1 cellular context compared by ENCODE assay signal in the genomic region with DNA sequence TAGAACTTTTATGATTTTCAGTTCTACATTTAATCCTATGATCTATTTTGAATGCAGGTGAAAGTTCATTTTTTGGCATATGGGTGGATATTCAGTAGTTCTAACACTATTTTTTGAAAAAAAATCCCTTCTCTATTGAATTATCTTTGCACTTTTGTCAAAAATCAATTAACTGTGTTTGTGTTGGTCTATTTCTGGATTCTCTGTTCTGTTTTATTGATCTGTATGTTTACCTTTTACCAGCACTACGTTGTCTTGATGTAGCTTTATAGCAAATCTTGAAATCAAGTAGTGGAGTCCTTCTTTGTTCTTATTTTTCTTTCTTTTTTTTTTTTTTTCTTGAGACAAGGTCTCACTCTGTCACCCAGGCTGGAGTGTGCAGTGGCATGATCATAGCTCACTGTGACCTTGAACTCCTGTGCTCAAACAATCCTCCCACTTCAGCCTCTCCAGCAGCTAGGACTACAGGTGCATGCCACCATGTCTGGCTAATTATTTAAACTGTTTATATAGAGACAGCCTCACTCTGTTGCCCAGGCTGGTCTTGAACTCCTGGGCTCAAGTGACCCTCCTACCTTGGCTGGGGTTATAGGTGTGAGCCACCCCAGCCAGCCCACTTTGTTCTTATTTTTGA.
TF ChIP-seq lines count a peak whose summit lies in the region.

No MANE protein-coding gene starts in this region.

TF ChIP-seq in HepG2, 621 proteins besides CTCF, POLR2A, EP300 and RAD21 (continues in another document):
- TF ChIP-seq HDAC1 (CRISPR knock-in tag; IDR thresholded peaks at IDR 0.05): peak; percentile 81
- peak; percentile 94 for TF ChIP-seq ZMYM2 (CRISPR knock-in tag; IDR thresholded peaks at IDR 0.05)
- TF ChIP-seq MIXL1 (CRISPR knock-in tag; IDR thresholded peaks at IDR 0.05): peak; percentile 79
- TF ChIP-seq GATAD2A (CRISPR knock-in tag; IDR thresholded peaks at IDR 0.05): peak; percentile 63; the same call in 1 of the 2 replicates
- TF ChIP-seq, protein P1, sequence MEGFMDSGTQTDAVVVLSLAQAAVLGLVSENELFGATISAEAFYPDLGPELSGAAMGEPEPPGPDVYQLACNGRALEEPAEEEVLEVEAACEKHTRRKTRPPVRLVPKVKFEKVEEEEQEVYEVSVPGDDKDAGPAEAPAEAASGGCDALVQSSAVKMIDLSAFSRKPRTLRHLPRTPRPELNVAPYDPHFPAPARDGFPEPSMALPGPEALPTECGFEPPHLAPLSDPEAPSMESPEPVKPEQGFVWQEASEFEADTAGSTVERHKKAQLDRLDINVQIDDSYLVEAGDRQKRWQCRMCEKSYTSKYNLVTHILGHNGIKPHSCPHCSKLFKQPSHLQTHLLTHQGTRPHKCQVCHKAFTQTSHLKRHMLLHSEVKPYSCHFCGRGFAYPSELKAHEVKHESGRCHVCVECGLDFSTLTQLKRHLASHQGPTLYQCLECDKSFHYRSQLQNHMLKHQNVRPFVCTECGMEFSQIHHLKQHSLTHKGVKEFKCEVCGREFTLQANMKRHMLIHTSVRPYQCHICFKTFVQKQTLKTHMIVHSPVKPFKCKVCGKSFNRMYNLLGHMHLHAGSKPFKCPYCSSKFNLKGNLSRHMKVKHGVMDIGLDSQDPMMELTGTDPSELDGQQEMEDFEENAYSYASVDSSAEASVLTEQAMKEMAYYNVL (CRISPR knock-in tag; IDR thresholded peaks at IDR 0.05; ENCODE audit: borderline replicate concordance): no peak
- peak; percentile 86 for TF ChIP-seq PPARG (CRISPR knock-in tag; conservative IDR thresholded peaks at IDR 0.05)
- no peak for TF ChIP-seq KMT2B (CRISPR knock-in tag; IDR thresholded peaks at IDR 0.05)
- peak; percentile 54 for TF ChIP-seq SAP130 (CRISPR knock-in tag; IDR thresholded peaks at IDR 0.05; ENCODE audit: low read depth)
- no peak for TF ChIP-seq ZFP36L1 (CRISPR knock-in tag; IDR thresholded peaks at IDR 0.05)
- peak; percentile 17; the same call in 1 of the 2 replicates for TF ChIP-seq THAP11 (CRISPR knock-in tag; IDR thresholded peaks at IDR 0.05)
- peak; percentile 38; the same call in 1 of the 2 replicates for TF ChIP-seq DPF2 (CRISPR knock-in tag; IDR thresholded peaks at IDR 0.05; ENCODE audit: borderline replicate concordance, low read depth)
- peak; percentile 99 for TF ChIP-seq ZNF460 (CRISPR knock-in tag; IDR thresholded peaks at IDR 0.05; ENCODE audit: borderline replicate concordance)
- TF ChIP-seq, protein P2, sequence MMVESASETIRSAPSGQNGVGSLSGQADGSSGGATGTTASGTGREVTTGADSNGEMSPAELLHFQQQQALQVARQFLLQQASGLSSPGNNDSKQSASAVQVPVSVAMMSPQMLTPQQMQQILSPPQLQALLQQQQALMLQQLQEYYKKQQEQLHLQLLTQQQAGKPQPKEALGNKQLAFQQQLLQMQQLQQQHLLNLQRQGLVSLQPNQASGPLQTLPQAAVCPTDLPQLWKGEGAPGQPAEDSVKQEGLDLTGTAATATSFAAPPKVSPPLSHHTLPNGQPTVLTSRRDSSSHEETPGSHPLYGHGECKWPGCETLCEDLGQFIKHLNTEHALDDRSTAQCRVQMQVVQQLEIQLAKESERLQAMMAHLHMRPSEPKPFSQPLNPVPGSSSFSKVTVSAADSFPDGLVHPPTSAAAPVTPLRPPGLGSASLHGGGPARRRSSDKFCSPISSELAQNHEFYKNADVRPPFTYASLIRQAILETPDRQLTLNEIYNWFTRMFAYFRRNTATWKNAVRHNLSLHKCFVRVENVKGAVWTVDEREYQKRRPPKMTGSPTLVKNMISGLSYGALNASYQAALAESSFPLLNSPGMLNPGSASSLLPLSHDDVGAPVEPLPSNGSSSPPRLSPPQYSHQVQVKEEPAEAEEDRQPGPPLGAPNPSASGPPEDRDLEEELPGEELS (CRISPR knock-in tag; IDR thresholded peaks at IDR 0.05): peak; percentile 41; the same call in 1 of the 2 replicates
- TF ChIP-seq TBL1XR1 (IDR thresholded peaks at IDR 0.05; ENCODE audit: borderline replicate concordance, low read length, partially characterized antibody): peak; percentile 26
- TF ChIP-seq, protein P3, sequence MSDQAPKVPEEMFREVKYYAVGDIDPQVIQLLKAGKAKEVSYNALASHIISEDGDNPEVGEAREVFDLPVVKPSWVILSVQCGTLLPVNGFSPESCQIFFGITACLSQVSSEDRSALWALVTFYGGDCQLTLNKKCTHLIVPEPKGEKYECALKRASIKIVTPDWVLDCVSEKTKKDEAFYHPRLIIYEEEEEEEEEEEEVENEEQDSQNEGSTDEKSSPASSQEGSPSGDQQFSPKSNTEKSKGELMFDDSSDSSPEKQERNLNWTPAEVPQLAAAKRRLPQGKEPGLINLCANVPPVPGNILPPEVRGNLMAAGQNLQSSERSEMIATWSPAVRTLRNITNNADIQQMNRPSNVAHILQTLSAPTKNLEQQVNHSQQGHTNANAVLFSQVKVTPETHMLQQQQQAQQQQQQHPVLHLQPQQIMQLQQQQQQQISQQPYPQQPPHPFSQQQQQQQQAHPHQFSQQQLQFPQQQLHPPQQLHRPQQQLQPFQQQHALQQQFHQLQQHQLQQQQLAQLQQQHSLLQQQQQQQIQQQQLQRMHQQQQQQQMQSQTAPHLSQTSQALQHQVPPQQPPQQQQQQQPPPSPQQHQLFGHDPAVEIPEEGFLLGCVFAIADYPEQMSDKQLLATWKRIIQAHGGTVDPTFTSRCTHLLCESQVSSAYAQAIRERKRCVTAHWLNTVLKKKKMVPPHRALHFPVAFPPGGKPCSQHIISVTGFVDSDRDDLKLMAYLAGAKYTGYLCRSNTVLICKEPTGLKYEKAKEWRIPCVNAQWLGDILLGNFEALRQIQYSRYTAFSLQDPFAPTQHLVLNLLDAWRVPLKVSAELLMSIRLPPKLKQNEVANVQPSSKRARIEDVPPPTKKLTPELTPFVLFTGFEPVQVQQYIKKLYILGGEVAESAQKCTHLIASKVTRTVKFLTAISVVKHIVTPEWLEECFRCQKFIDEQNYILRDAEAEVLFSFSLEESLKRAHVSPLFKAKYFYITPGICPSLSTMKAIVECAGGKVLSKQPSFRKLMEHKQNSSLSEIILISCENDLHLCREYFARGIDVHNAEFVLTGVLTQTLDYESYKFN (CRISPR knock-in tag; conservative IDR thresholded peaks at IDR 0.05): peak; percentile 81
- TF ChIP-seq TARDBP (CRISPR knock-in tag; IDR thresholded peaks at IDR 0.05): peak; percentile 33; the same call in 1 of the 2 replicates
- TF ChIP-seq MEF2D (CRISPR knock-in tag; IDR thresholded peaks at IDR 0.05): peak; percentile 99
- no peak for TF ChIP-seq CREM (IDR thresholded peaks at IDR 0.05)
- TF ChIP-seq CREM (CRISPR knock-in tag; IDR thresholded peaks at IDR 0.05): no peak
- peak; percentile 86 for TF ChIP-seq ONECUT2 (CRISPR knock-in tag; IDR thresholded peaks at IDR 0.05)
- TF ChIP-seq RARA (CRISPR knock-in tag; IDR thresholded peaks at IDR 0.05): peak; percentile 88
- TF ChIP-seq, protein P4, sequence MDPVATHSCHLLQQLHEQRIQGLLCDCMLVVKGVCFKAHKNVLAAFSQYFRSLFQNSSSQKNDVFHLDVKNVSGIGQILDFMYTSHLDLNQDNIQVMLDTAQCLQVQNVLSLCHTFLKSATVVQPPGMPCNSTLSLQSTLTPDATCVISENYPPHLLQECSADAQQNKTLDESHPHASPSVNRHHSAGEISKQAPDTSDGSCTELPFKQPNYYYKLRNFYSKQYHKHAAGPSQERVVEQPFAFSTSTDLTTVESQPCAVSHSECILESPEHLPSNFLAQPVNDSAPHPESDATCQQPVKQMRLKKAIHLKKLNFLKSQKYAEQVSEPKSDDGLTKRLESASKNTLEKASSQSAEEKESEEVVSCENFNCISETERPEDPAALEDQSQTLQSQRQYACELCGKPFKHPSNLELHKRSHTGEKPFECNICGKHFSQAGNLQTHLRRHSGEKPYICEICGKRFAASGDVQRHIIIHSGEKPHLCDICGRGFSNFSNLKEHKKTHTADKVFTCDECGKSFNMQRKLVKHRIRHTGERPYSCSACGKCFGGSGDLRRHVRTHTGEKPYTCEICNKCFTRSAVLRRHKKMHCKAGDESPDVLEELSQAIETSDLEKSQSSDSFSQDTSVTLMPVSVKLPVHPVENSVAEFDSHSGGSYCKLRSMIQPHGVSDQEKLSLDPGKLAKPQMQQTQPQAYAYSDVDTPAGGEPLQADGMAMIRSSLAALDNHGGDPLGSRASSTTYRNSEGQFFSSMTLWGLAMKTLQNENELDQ (CRISPR knock-in tag; IDR thresholded peaks at IDR 0.05; ENCODE audit: borderline replicate concordance): no peak
- TF ChIP-seq ZMYM4 (CRISPR knock-in tag; IDR thresholded peaks at IDR 0.05): peak; percentile 74
- TF ChIP-seq ATRX (CRISPR knock-in tag; IDR thresholded peaks at IDR 0.05; ENCODE audit: borderline replicate concordance): no peak
- TF ChIP-seq NR2C2 (CRISPR knock-in tag; IDR thresholded peaks at IDR 0.05; ENCODE audit: borderline replicate concordance): peak; percentile 58; the same call in 1 of the 2 replicates
- TF ChIP-seq, protein P5, sequence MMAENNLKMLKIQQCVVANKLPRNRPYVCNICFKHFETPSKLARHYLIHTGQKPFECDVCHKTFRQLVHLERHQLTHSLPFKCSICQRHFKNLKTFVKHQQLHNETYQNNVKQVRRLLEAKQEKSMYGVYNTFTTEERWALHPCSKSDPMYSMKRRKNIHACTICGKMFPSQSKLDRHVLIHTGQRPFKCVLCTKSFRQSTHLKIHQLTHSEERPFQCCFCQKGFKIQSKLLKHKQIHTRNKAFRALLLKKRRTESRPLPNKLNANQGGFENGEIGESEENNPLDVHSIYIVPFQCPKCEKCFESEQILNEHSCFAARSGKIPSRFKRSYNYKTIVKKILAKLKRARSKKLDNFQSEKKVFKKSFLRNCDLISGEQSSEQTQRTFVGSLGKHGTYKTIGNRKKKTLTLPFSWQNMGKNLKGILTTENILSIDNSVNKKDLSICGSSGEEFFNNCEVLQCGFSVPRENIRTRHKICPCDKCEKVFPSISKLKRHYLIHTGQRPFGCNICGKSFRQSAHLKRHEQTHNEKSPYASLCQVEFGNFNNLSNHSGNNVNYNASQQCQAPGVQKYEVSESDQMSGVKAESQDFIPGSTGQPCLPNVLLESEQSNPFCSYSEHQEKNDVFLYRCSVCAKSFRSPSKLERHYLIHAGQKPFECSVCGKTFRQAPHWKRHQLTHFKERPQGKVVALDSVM (CRISPR knock-in tag; IDR thresholded peaks at IDR 0.05): peak; percentile 57; the same call in 1 of the 2 replicates
- TF ChIP-seq, protein P6, sequence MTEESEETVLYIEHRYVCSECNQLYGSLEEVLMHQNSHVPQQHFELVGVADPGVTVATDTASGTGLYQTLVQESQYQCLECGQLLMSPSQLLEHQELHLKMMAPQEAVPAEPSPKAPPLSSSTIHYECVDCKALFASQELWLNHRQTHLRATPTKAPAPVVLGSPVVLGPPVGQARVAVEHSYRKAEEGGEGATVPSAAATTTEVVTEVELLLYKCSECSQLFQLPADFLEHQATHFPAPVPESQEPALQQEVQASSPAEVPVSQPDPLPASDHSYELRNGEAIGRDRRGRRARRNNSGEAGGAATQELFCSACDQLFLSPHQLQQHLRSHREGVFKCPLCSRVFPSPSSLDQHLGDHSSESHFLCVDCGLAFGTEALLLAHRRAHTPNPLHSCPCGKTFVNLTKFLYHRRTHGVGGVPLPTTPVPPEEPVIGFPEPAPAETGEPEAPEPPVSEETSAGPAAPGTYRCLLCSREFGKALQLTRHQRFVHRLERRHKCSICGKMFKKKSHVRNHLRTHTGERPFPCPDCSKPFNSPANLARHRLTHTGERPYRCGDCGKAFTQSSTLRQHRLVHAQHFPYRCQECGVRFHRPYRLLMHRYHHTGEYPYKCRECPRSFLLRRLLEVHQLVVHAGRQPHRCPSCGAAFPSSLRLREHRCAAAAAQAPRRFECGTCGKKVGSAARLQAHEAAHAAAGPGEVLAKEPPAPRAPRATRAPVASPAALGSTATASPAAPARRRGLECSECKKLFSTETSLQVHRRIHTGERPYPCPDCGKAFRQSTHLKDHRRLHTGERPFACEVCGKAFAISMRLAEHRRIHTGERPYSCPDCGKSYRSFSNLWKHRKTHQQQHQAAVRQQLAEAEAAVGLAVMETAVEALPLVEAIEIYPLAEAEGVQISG (CRISPR knock-in tag; IDR thresholded peaks at IDR 0.05): peak; percentile 40; the same call in 1 of the 2 replicates
- no peak for TF ChIP-seq MTA3 (CRISPR knock-in tag; IDR thresholded peaks at IDR 0.05)
- TF ChIP-seq, protein P7, sequence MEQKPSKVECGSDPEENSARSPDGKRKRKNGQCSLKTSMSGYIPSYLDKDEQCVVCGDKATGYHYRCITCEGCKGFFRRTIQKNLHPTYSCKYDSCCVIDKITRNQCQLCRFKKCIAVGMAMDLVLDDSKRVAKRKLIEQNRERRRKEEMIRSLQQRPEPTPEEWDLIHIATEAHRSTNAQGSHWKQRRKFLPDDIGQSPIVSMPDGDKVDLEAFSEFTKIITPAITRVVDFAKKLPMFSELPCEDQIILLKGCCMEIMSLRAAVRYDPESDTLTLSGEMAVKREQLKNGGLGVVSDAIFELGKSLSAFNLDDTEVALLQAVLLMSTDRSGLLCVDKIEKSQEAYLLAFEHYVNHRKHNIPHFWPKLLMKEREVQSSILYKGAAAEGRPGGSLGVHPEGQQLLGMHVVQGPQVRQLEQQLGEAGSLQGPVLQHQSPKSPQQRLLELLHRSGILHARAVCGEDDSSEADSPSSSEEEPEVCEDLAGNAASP (CRISPR knock-in tag; IDR thresholded peaks at IDR 0.05; ENCODE audit: borderline replicate concordance): 0 out of 2 replicates have a peak, but pooled peaks have one; percentile 9
- 0 out of 2 replicates have a peak, but pooled peaks have one; percentile 20 for TF ChIP-seq FOXA1 (IDR thresholded peaks at IDR 0.05)
- TF ChIP-seq FOXA1 (CRISPR knock-in tag; IDR thresholded peaks at IDR 0.05): no peak
- peak; percentile 44; the same call in 1 of the 2 replicates for TF ChIP-seq HDAC2 (CRISPR knock-in tag; IDR thresholded peaks at IDR 0.05)
- 0 out of 4 replicates have a peak, but pooled peaks of 1 of the 2 experiments have one; percentile 20 for TF ChIP-seq NR2F1 (CRISPR knock-in tag; IDR thresholded peaks at IDR 0.05)
- peak; percentile 77 for TF ChIP-seq HNF4A (CRISPR knock-in tag; IDR thresholded peaks at IDR 0.05)
- TF ChIP-seq, protein P8, sequence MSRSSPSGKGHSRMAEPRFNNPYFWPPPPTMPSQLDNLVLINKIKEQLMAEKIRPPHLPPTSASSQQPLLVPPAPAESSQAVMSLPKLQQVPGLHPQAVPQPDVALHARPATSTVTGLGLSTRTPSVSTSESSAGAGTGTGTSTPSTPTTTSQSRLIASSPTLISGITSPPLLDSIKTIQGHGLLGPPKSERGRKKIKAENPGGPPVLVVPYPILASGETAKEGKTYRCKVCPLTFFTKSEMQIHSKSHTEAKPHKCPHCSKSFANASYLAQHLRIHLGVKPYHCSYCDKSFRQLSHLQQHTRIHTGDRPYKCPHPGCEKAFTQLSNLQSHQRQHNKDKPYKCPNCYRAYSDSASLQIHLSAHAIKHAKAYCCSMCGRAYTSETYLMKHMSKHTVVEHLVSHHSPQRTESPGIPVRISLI (CRISPR knock-in tag; IDR thresholded peaks at IDR 0.05; ENCODE audit: borderline replicate concordance): peak; percentile 81
- peak; percentile 64; the same call in 1 of the 2 replicates for TF ChIP-seq ESRRA (CRISPR knock-in tag; IDR thresholded peaks at IDR 0.05; ENCODE audit: low read depth)
- TF ChIP-seq, protein P9, sequence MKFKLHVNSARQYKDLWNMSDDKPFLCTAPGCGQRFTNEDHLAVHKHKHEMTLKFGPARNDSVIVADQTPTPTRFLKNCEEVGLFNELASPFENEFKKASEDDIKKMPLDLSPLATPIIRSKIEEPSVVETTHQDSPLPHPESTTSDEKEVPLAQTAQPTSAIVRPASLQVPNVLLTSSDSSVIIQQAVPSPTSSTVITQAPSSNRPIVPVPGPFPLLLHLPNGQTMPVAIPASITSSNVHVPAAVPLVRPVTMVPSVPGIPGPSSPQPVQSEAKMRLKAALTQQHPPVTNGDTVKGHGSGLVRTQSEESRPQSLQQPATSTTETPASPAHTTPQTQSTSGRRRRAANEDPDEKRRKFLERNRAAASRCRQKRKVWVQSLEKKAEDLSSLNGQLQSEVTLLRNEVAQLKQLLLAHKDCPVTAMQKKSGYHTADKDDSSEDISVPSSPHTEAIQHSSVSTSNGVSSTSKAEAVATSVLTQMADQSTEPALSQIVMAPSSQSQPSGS (CRISPR knock-in tag; IDR thresholded peaks at IDR 0.05): peak; percentile 49; the same call in 1 of the 2 replicates
- TF ChIP-seq ISL2 (CRISPR knock-in tag; IDR thresholded peaks at IDR 0.05): peak; percentile 20; the same call in 1 of the 2 replicates
